Comparison of ENCODE assay signal across 24 cellular contexts in genomic region chr4:88999392-88999791, GRCh38.
A peak's percentile ranks its signal among the peaks of the same experiment; 100 is the strongest.
DNase-seq lines count a peak whose midpoint lies in the region; ATAC-seq and TF ChIP-seq lines count a peak whose summit lies in the region.
"Had no signal": no experiment of that assay in that cellular context is flagged by ENCODE, and none has a peak within 500 bp of the region (broad histone marks: within the 10 kb centered on the region; RNA-seq: fewer than 3 reads in every experiment).

No MANE protein-coding gene starts in this region.

- no peak for ATAC-seq in HG02840 (IDR thresholded peaks at IDR 0.05; ENCODE audit: low FRiP score, unreplicated experiment)
- ATAC-seq: GM12878, upper lobe of right lung had no signal

- DNase-seq in DMS79 (lab: John Stamatoyannopoulos, UW) (peak; percentile 77), NCI-H1105 (lab: John Stamatoyannopoulos, UW) (peak; percentile 47), NCI-H2081 treated with DMSO at 0.1 percent for 48 hours (lab: John Stamatoyannopoulos, UW) (peak; percentile 41), NCI-H82 (lab: John Stamatoyannopoulos, UW) (peak; percentile 97), GM20000 (ENCODE audit: low spot score) (no peak), GF-D8 (lab: John Stamatoyannopoulos, UW) (no peak)
- DNase-seq: activated CD4-positive, alpha-beta memory T cell treated with anti-CD3 and anti-CD28 coated beads for 36 hours; activated CD4-positive, alpha-beta T cell treated with anti-CD3 and anti-CD28 coated beads for 1 hour; activated CD8-positive, alpha-beta memory T cell treated with anti-CD3 and anti-CD28 coated beads, Interleukin-2, amount 50 U/mL, for 4 hours; activated naive CD4-positive, alpha-beta T cell treated with Interleukin-2 at 50 U/mL for 16 hours; Caco-2; central memory CD4-positive, alpha-beta T cell; EL; erythroblast; GOT3; immature natural killer cell; ovary; retina; SHP77 treated with DMSO at 0.1 percent for 48 hours; stimulated activated naive CD4-positive, alpha-beta T cell; T-helper 2 cell; upper lobe of right lung had no signal

- TF ChIP-seq CTCF in GM20000 (IDR thresholded peaks at IDR 0.05; ENCODE audit: extremely low read depth, missing control alignments): no peak

Comparison
In these comparisons a context has a peak if more than half of its experiments do, and no peak if none do; other contexts are left out.
1. DNase-seq: peak in DMS79 (single experiment), NCI-H1105 (single experiment), NCI-H2081 treated with DMSO at 0.1 percent for 48 hours (single experiment) and NCI-H82 (single experiment); none in GM20000 (single experiment) and GF-D8 (single experiment).